Comparison of ENCODE assay signal across 1 cellular context in genomic region chr4:18593297-18594002, GRCh38.
A peak's percentile ranks its signal among the peaks of the same experiment; 100 is the strongest.
TF ChIP-seq lines count a peak whose summit lies in the region.

No MANE protein-coding gene starts in this region.

TF ChIP-seq in K562, 482 proteins besides CTCF, POLR2A, EP300 and RAD21 (continued from another document):
- no peak for TF ChIP-seq IRF9 (tag; IDR thresholded peaks at IDR 0.05)
- TF ChIP-seq MIER1 (IDR thresholded peaks at IDR 0.05; ENCODE audit: low read depth): no peak
- TF ChIP-seq NRF1 (conservative IDR thresholded peaks at IDR 0.05 in 1 of 2, IDR thresholded peaks at IDR 0.05 in 1 of 2): no peak
- TF ChIP-seq SREBF1 (IDR thresholded peaks at IDR 0.05; ENCODE audit: borderline replicate concordance, low read depth, low read length): no peak
- TF ChIP-seq GTF2A2 (tag; IDR thresholded peaks at IDR 0.05): no peak
- no peak for TF ChIP-seq CCAR2 (IDR thresholded peaks at IDR 0.05; ENCODE audit: low read depth, low read length)
- no peak for TF ChIP-seq ZNF592 (IDR thresholded peaks at IDR 0.05)
- no peak for TF ChIP-seq MAX (CRISPR knock-in tag; IDR thresholded peaks at IDR 0.05)
- TF ChIP-seq ZNF639 (CRISPR knock-in tag; conservative IDR thresholded peaks at IDR 0.05 in 1 of 2, IDR thresholded peaks at IDR 0.05 in 1 of 2): no peak
- 0 out of 2 replicates have a peak, but pooled peaks have one; percentile 42 for TF ChIP-seq ZFP91 (CRISPR knock-in tag; IDR thresholded peaks at IDR 0.05)
- TF ChIP-seq HIVEP1 (CRISPR knock-in tag; IDR thresholded peaks at IDR 0.05): no peak
- TF ChIP-seq CTBP1 (IDR thresholded peaks at IDR 0.05; ENCODE audit: borderline replicate concordance): no peak
- no peak for TF ChIP-seq CBFA2T2 (conservative IDR thresholded peaks at IDR 0.05)
- no peak for TF ChIP-seq NR3C1 (CRISPR knock-in tag; IDR thresholded peaks at IDR 0.05)
TF ChIP-seq in K562: peak in this region for 6.
